In the genomic region with DNA sequence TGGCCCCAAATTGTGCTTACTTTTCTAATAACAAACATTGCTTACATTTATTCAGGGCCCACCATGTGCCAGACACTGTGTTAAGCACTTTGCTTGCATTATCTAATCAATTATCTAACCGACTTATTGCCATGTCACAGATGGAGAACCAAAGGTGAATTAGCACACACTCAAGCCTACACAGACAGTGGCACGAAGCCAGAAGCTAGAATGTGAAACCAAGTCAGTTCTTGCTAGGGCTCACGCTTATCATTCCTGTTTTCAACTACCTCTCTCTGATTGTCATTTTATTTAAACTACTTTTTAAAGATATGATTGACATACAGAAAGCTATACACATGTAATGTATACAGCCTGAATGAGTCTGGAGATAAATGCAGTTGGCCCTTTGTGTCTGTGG, we compare ENCODE assay signal across 21 cellular contexts.
DNase-seq lines count a peak whose midpoint lies in the region; ATAC-seq, FAIRE-seq and TF ChIP-seq lines count a peak whose summit lies in the region.
"Had no signal": no experiment of that assay in that cellular context is flagged by ENCODE, and none has a peak within 500 bp of the region (broad histone marks: within the 10 kb centered on the region; RNA-seq: fewer than 3 reads in every experiment).

No MANE protein-coding gene starts in this region.

- H3K36me3 ChIP-seq in BE2C (no peaks in the 10 kb centered on the region), BLaER1 (no peaks in the 10 kb centered on the region), SJSA1 (no peaks in the 10 kb centered on the region), spleen (no peaks in the 10 kb centered on the region)

- no peak for ATAC-seq in HG03139 (IDR thresholded peaks at IDR 0.05; ENCODE audit: unreplicated experiment)
- ATAC-seq: GM12878, GM23338, Panc1 had no signal

- H3K4me3 ChIP-seq in BE2C (ENCODE audit: low read depth, low read length) (no peak overlapping the region), BLaER1 (no peak overlapping the region), SJSA1 (no peak overlapping the region), spleen (no peak overlapping the region)
- H3K4me3 ChIP-seq: GM12878, GM23338, SK-N-MC had no signal

- no peak for TF ChIP-seq CTCF in BE2C (IDR thresholded peaks at IDR 0.05; ENCODE audit: low read depth, low read length)
- TF ChIP-seq CTCF in spleen (IDR thresholded peaks at IDR 0.05 in 8 of 11, conservative IDR thresholded peaks at IDR 0.05 in 3 of 11) = no peak

- WGBS in spleen, 5 donors = 79 to 90% (median 82%) methylated on average over 3 of the region's 3 CpGs

- peak; percentile 10 for DNase-seq in BE2C
- DNase-seq in SJSA1 (ENCODE audit: low read depth in 1 of 2, low spot score in 2 of 2) = no peak
- DNase-seq in spleen = no peak
- DNase-seq in mesenteric fat pad (ENCODE audit: low spot score) = no peak
- DNase-seq: Calu3; CD4-positive, alpha-beta T cell; DMS79; NCI-H1048; NCI-H187; NCI-H774; T-helper 1 cell had no signal

- no peaks in the 10 kb centered on the region for H4K20me1 ChIP-seq in BLaER1

- H3K9ac ChIP-seq in BLaER1 = no peak overlapping the region
- H3K9ac ChIP-seq: KMS-11 had no signal

- intact Hi-C loops in spleen (cut with DNase I; ENCODE audit: low total_unique reads) = no loop called here

- H3K4me1 ChIP-seq in BE2C = no peaks in the 10 kb centered on the region
- H3K4me1 ChIP-seq in BLaER1 = peaks cover 35% of the 10 kb centered on the region
- peaks cover 46% of the 10 kb centered on the region for H3K4me1 ChIP-seq in SJSA1 (replicated peaks)
- H3K4me1 ChIP-seq in spleen = peaks cover 0 to 10% (median 3%) of the 10 kb centered on the region in 6 donors

- H3K9me3 ChIP-seq in BE2C = no peaks in the 10 kb centered on the region
- H3K9me3 ChIP-seq in BLaER1 = peaks cover 20% of the 10 kb centered on the region
- no peaks in the 10 kb centered on the region for H3K9me3 ChIP-seq in SJSA1 (replicated peaks)
- peaks cover 0 to 12% (median 4%) of the 10 kb centered on the region in 8 donors for H3K9me3 ChIP-seq in spleen

- H3K27ac ChIP-seq in BLaER1 (no peak overlapping the region), SJSA1 (peak overlapping the region; percentile 63), spleen (no peak overlapping the region)
- H3K27ac ChIP-seq: KMS-11, SK-N-MC had no signal

- no peak for TF ChIP-seq POLR2A in spleen (IDR thresholded peaks at IDR 0.05)

- H3K4me2 ChIP-seq in BLaER1 = 0 out of 2 replicates have a peak overlapping the region, but pooled peaks have one; percentile 32
- H3K4me2 ChIP-seq: GM23338, KMS-11 had no signal

- peak; percentile 74 for FAIRE-seq in islet of Langerhans (lab: Jason Lieb, UNC)
- FAIRE-seq: G401.6, GM12878, GM18507 had no signal

- no peaks in the 10 kb centered on the region for H3K27me3 ChIP-seq in BE2C
- H3K27me3 ChIP-seq in BLaER1 = no peaks in the 10 kb centered on the region
- no peaks in the 10 kb centered on the region for H3K27me3 ChIP-seq in SJSA1 (replicated peaks)
- no peaks in the 10 kb centered on the region for H3K27me3 ChIP-seq in spleen (replicated peaks in 1 of 7)
